In genomic region chr12:70245458-70245857, GRCh38 we compare ENCODE assay signal across 15 cellular contexts. TPM values are rescaled to one million over a fixed set of nuclear protein-coding genes. Genes with fewer than 3 reads are reported as not detected.
A peak's percentile ranks its signal among the peaks of the same experiment; 100 is the strongest.
DNase-seq lines count a peak whose midpoint lies in the region; ATAC-seq and TF ChIP-seq lines count a peak whose summit lies in the region.
"Had no signal": no experiment of that assay in that cellular context is flagged by ENCODE, and none has a peak within 500 bp of the region (broad histone marks: within the 10 kb centered on the region; RNA-seq: fewer than 3 reads in every experiment).

No MANE protein-coding gene starts in this region.

- H3K9ac ChIP-seq in OCI-LY1 (ENCODE audit: low read length) (peak overlapping the region; percentile 97), neural progenitor cell (peak overlapping the region; percentile 25)
- H3K9ac ChIP-seq: parathyroid adenoma had no signal

- peak overlapping the region; percentile 83 for H3K4me2 ChIP-seq in OCI-LY1 (ENCODE audit: low read length)
- H3K4me2 ChIP-seq in neural progenitor cell, result peak overlapping the region; percentile 94

- DNase-seq in T-helper 2 cell treated with Interferon-gamma antibody and Interleukin-4, amounts not matched to agents 5 μg/mL and 100 μg/mL, for 36 hours (ENCODE audit: low spot score), result no peak
- DNase-seq in T-helper 2 cell, result no peak
- no peak for DNase-seq in effector memory CD8-positive, alpha-beta T cell
- no peak for DNase-seq in neural progenitor cell (ENCODE audit: low spot score)
- DNase-seq in SHP77 (lab: John Stamatoyannopoulos, UW), result no peak
- no peak for DNase-seq in NCI-H2081 (lab: John Stamatoyannopoulos, UW)
- DNase-seq in activated effector memory CD4-positive, alpha-beta T cell treated with Interleukin-2 at 50 U/mL for 16 hours, result no peak
- DNase-seq: brain microvascular endothelial cell; DMS79 treated with DMSO at 0.1 percent for 48 hours; kidney; NCI-H1417; NCI-H82; stimulated activated CD4-positive, alpha-beta T cell treated with anti-CD3 and anti-CD28 coated beads, Interleukin-4, amount 100 ng/mL, for 1 hour had no signal

- ATAC-seq in effector memory CD8-positive, alpha-beta T cell (replicated peaks), result no peak

- peaks cover 37% of the 10 kb centered on the region for H3K36me3 Mint-ChIP-seq in T-helper 2 cell treated with Interferon-gamma antibody and Interleukin-4, amounts not matched to agents 5 μg/mL and 100 μg/mL, for 36 hours (ENCODE audit: low read depth)
- H3K36me3 Mint-ChIP-seq in effector memory CD8-positive, alpha-beta T cell (ENCODE audit: insufficient read depth), result peaks cover 49% of the 10 kb centered on the region
- H3K36me3 Mint-ChIP-seq in neural progenitor cell, result peaks cover 44% of the 10 kb centered on the region

- H3K27me3 ChIP-seq in OCI-LY1 (ENCODE audit: insufficient read depth, low read length) (no peaks in the 10 kb centered on the region), neural progenitor cell (no peaks in the 10 kb centered on the region)
- H3K27me3 ChIP-seq: brain microvascular endothelial cell had no signal

- H3K4me3 ChIP-seq in OCI-LY1 (ENCODE audit: low read depth, low read length, poor library complexity, severe bottlenecking), result peak overlapping the region; percentile 94
- peak overlapping the region; percentile 91 for H3K4me3 ChIP-seq in neural progenitor cell

- H3K27ac ChIP-seq in OCI-LY1 (ENCODE audit: low read depth, low read length, poor library complexity, severe bottlenecking) (peak overlapping the region; percentile 92), neural progenitor cell (no peak overlapping the region)
- H3K27ac ChIP-seq: parathyroid adenoma had no signal

- H3K4me1 ChIP-seq in OCI-LY1 (ENCODE audit: insufficient read depth, low read length, severe bottlenecking) (peaks cover 67% of the 10 kb centered on the region), neural progenitor cell (peaks cover 45% of the 10 kb centered on the region)

- no peaks in the 10 kb centered on the region for H3K9me2 ChIP-seq in OCI-LY1 (ENCODE audit: low read depth, low read length)

- H3F3A ChIP-seq in OCI-LY1 (ENCODE audit: insufficient read depth, low read length), result no peaks in the 10 kb centered on the region
- H3F3A ChIP-seq in neural progenitor cell (ENCODE audit: low read depth), result peaks cover 26% of the 10 kb centered on the region

- H3K4me3 Mint-ChIP-seq in T-helper 2 cell treated with Interferon-gamma antibody and Interleukin-4, amounts not matched to agents 5 μg/mL and 100 μg/mL, for 36 hours, result peak overlapping the region; percentile 19
- H3K4me3 Mint-ChIP-seq in effector memory CD8-positive, alpha-beta T cell, result peak overlapping the region in 1 of 2 donors; percentile 98
- peak overlapping the region; percentile 97 for H3K4me3 Mint-ChIP-seq in neural progenitor cell

- H3K27me3 Mint-ChIP-seq in T-helper 2 cell treated with Interferon-gamma antibody and Interleukin-4, amounts not matched to agents 5 μg/mL and 100 μg/mL, for 36 hours (ENCODE audit: low read depth), result no peaks in the 10 kb centered on the region
- H3K27me3 Mint-ChIP-seq in effector memory CD8-positive, alpha-beta T cell, result no peaks in the 10 kb centered on the region
- H3K27me3 Mint-ChIP-seq in neural progenitor cell (ENCODE audit: insufficient read depth, low read depth), result no peaks in the 10 kb centered on the region

- H3K9me3 Mint-ChIP-seq in T-helper 2 cell treated with Interferon-gamma antibody and Interleukin-4, amounts not matched to agents 5 μg/mL and 100 μg/mL, for 36 hours, result no peaks in the 10 kb centered on the region
- no peaks in the 10 kb centered on the region for H3K9me3 Mint-ChIP-seq in effector memory CD8-positive, alpha-beta T cell
- peaks cover 12% of the 10 kb centered on the region for H3K9me3 Mint-ChIP-seq in neural progenitor cell

- H3K4me1 Mint-ChIP-seq in T-helper 2 cell treated with Interferon-gamma antibody and Interleukin-4, amounts not matched to agents 5 μg/mL and 100 μg/mL, for 36 hours (ENCODE audit: low read depth), result peaks cover 42% of the 10 kb centered on the region
- peaks cover 37 to 76% of the 10 kb centered on the region in 2 donors for H3K4me1 Mint-ChIP-seq in effector memory CD8-positive, alpha-beta T cell (ENCODE audit: low read depth in 2 of 2)
- peaks cover 35% of the 10 kb centered on the region for H3K4me1 Mint-ChIP-seq in neural progenitor cell

- H2AFZ ChIP-seq in OCI-LY1 (ENCODE audit: low read length) (no peak overlapping the region), neural progenitor cell (replicated peaks) (no peak overlapping the region)
- H2AFZ ChIP-seq: parathyroid adenoma had no signal

- H3K36me3 ChIP-seq in OCI-LY1 (ENCODE audit: insufficient read depth, low read length) (peaks cover 68% of the 10 kb centered on the region), neural progenitor cell (peaks cover 10% of the 10 kb centered on the region)
- H3K36me3 ChIP-seq: brain microvascular endothelial cell had no signal

- peaks cover 86% of the 10 kb centered on the region for H3K79me2 ChIP-seq in OCI-LY1 (ENCODE audit: insufficient read depth, low read length)
- H3K79me2 ChIP-seq in neural progenitor cell (ENCODE audit: low read depth), result peaks cover 92% of the 10 kb centered on the region

- H3K27ac Mint-ChIP-seq in T-helper 2 cell treated with Interferon-gamma antibody and Interleukin-4, amounts not matched to agents 5 μg/mL and 100 μg/mL, for 36 hours, result no peak overlapping the region
- H3K27ac Mint-ChIP-seq in effector memory CD8-positive, alpha-beta T cell, result peak overlapping the region; percentile 9 to 67
- no peak overlapping the region for H3K27ac Mint-ChIP-seq in neural progenitor cell

- H3K9me3 ChIP-seq in OCI-LY1 (ENCODE audit: low read length), result 0 out of 2 replicates have a peak, but pooled peaks cover 2% of the 10 kb centered on the region
- H3K9me3 ChIP-seq in neural progenitor cell (ENCODE audit: low read depth), result no peaks in the 10 kb centered on the region

- H4K20me1 ChIP-seq in OCI-LY1 (ENCODE audit: insufficient read depth, low read length) (no peaks in the 10 kb centered on the region), neural progenitor cell (ENCODE audit: low read depth) (peaks cover 63% of the 10 kb centered on the region)

- TF ChIP-seq CTCF in OCI-LY1 (IDR thresholded peaks at IDR 0.05; ENCODE audit: low read length), result no peak
- no peak for TF ChIP-seq CTCF in neural progenitor cell (IDR thresholded peaks at IDR 0.05)

RNA-seq across cellular contexts. Expression of gene CNOT2, which starts 2.2 kb away (rescaled TPM):
- 166 and 250 TPM in 2 replicates for total RNA-seq in neural progenitor cell (ENCODE audit: low replicate concordance)

Comparison
In these comparisons a context has a peak if more than half of its experiments do, and no peak if none do; other contexts are left out.
1. H3K27ac Mint-ChIP-seq: peak in effector memory CD8-positive, alpha-beta T cell (2 of 2); none in T-helper 2 cell treated with Interferon-gamma antibody and Interleukin-4, amounts not matched to agents 5 μg/mL and 100 μg/mL, for 36 hours (single experiment) and neural progenitor cell (single experiment).